ENCODE assay signal across 23 cellular contexts in genomic region chr1:54987830-54988705, GRCh38. TPM values are rescaled to one million over a fixed set of nuclear protein-coding genes. Genes with fewer than 3 reads are reported as not detected.
A peak's percentile ranks its signal among the peaks of the same experiment; 100 is the strongest.
DNase-seq lines count a peak whose midpoint lies in the region; ATAC-seq, FAIRE-seq and TF ChIP-seq lines count a peak whose summit lies in the region.
"Had no signal": no experiment of that assay in that cellular context is flagged by ENCODE, and none has a peak within 500 bp of the region (broad histone marks: within the 10 kb centered on the region; RNA-seq: fewer than 3 reads in every experiment).

No MANE protein-coding gene starts in this region.

- H2AFZ ChIP-seq in GM23248: no peak overlapping the region

- H3K27me3 ChIP-seq in GM23248 (replicated peaks; ENCODE audit: insufficient read depth): peaks cover 14% of the 10 kb centered on the region; the same call in 1 of the 2 replicates
- H3K27me3 ChIP-seq: ascending aorta, uterus had no signal

- H3K4me1 Mint-ChIP-seq in WTC11: peaks cover 12% of the 10 kb centered on the region
- no peaks in the 10 kb centered on the region for H3K4me1 Mint-ChIP-seq in activated T-cell treated with anti-CD3 and anti-CD28 coated beads, Interleukin-2, amount 50 U/mL, for 24 hours (ENCODE audit: low read depth)

- intact Hi-C loops in kidney (cut with DNase I): no loop called here

- no peaks in the 10 kb centered on the region for H3K79me2 ChIP-seq in GM23248 (ENCODE audit: insufficient read depth)

- TF ChIP-seq CTCF in WTC11 (IDR thresholded peaks at IDR 0.05): no peak
- no peak for TF ChIP-seq CTCF in kidney (IDR thresholded peaks at IDR 0.05; ENCODE audit: borderline replicate concordance, extremely low read depth, insufficient read depth)

- H3K4me2 ChIP-seq in GM23248 (ENCODE audit: unreplicated experiment): peak overlapping the region; percentile 14

- H3K9me2 ChIP-seq in GM23248 (ENCODE audit: insufficient read depth): no peaks in the 10 kb centered on the region

- H3K4me1 ChIP-seq in GM23248 (ENCODE audit: insufficient read depth) (no peaks in the 10 kb centered on the region), kidney (ENCODE audit: control insufficient read depth in 1 of 2, insufficient read depth in 1 of 2, low read depth in 1 of 2, low read length in 2 of 2) (no peaks in the 10 kb centered on the region)
- H3K4me1 ChIP-seq: ascending aorta, uterus had no signal

- H3K9me3 Mint-ChIP-seq in WTC11: no peaks in the 10 kb centered on the region
- H3K9me3 Mint-ChIP-seq in activated T-cell treated with anti-CD3 and anti-CD28 coated beads, Interleukin-2, amount 50 U/mL, for 24 hours: no peaks in the 10 kb centered on the region

- in situ Hi-C loops in GM23248 (cut with MboI): no loop called here

- ATAC-seq in WTC11: peak; percentile 22; the same call in 1 of the 2 replicates
- ATAC-seq: activated CD8-positive, alpha-beta memory T cell treated with anti-CD3 and anti-CD28 coated beads, Interleukin-2, amount 10 ng/mL, durations not matched to agents 7 days and 5 days; left lobe of liver; stimulated activated naive CD8-positive, alpha-beta T cell treated with anti-CD3 and anti-CD28 coated beads, Interleukin-15, Interleukin-2, amounts not matched to agents 100 U/mL and 50 U/mL, for 24 hours had no signal

- DNase-seq in AG08395 (ENCODE audit: low spot score) (peak; percentile 53), GM23248 (peak; percentile 79), WTC11 (ENCODE audit: low spot score) (no peak), kidney (peak; percentile 64), NOMO-1 treated with dmso at 0.1 percent for 144 hours (lab: John Stamatoyannopoulos, UW; ENCODE audit: unreplicated experiment) (no peak), NCI-H2171 treated with DMSO at 0.1 percent for 48 hours (lab: John Stamatoyannopoulos, UW) (no peak), nucleus accumbens (lab: John Stamatoyannopoulos, UW) (no peak)
- no peak for DNase-seq in activated T-cell treated with anti-CD3 and anti-CD28 coated beads, Interleukin-2, amount 50 U/mL, for 24 hours
- DNase-seq: activated CD4-positive, CD25-positive, alpha-beta regulatory T cell; activated CD8-positive, alpha-beta memory T cell treated with anti-CD3 and anti-CD28 coated beads, Interleukin-2, amount 10 ng/mL, durations not matched to agents 7 days and 5 days; activated gamma-delta T cell; hypothalamus; Kasumi-1; NCI-H187 treated with DMSO at 0.1 percent for 48 hours; small intestine; stimulated activated naive CD8-positive, alpha-beta T cell treated with anti-CD3 and anti-CD28 coated beads, Interleukin-15, Interleukin-2, amounts not matched to agents 100 U/mL and 50 U/mL, for 24 hours; T-helper 1 cell; uterus had no signal

- CTCF ChIA-PET in WTC11 (lab: Charles Lee): interaction anchor here (0.7 to 7.7 kb wide), 5 partner anchors 8 to 43 kb away, joined by 5 to 51 read pairs (median 27); partner anchors contain the start of gene BSND

- no peak for FAIRE-seq in kidney (lab: Jason Lieb, UNC)
- FAIRE-seq: small intestine had no signal

- H3K4me3 Mint-ChIP-seq in WTC11: no peak overlapping the region
- no peak overlapping the region for H3K4me3 Mint-ChIP-seq in activated T-cell treated with anti-CD3 and anti-CD28 coated beads, Interleukin-2, amount 50 U/mL, for 24 hours
- H3K4me3 Mint-ChIP-seq: activated CD8-positive, alpha-beta memory T cell treated with anti-CD3 and anti-CD28 coated beads, Interleukin-2, amount 10 ng/mL, durations not matched to agents 7 days and 5 days had no signal

- H3K9ac ChIP-seq in GM23248: no peak overlapping the region
- H3K9ac ChIP-seq in kidney (ENCODE audit: low read length in 2 of 2): no peak overlapping the region

- H3K36me3 ChIP-seq in GM23248 (ENCODE audit: low read depth): no peaks in the 10 kb centered on the region
- no peaks in the 10 kb centered on the region for H3K36me3 ChIP-seq in kidney (ENCODE audit: control insufficient read depth in 1 of 2, insufficient read depth in 2 of 2, low read length in 2 of 2)
- H3K36me3 ChIP-seq: ascending aorta, uterus had no signal

- H3K27ac Mint-ChIP-seq in WTC11: no peak overlapping the region
- no peak overlapping the region for H3K27ac Mint-ChIP-seq in activated T-cell treated with anti-CD3 and anti-CD28 coated beads, Interleukin-2, amount 50 U/mL, for 24 hours
- H3K27ac Mint-ChIP-seq: activated CD8-positive, alpha-beta memory T cell treated with anti-CD3 and anti-CD28 coated beads, Interleukin-2, amount 10 ng/mL, durations not matched to agents 7 days and 5 days had no signal

- no peak overlapping the region for H3K4me3 ChIP-seq in GM23248
- no peak overlapping the region for H3K4me3 ChIP-seq in kidney (ENCODE audit: low read length in 2 of 2)
- H3K4me3 ChIP-seq: ascending aorta, uterus had no signal

- no peaks in the 10 kb centered on the region for H3K36me3 Mint-ChIP-seq in WTC11
- no peaks in the 10 kb centered on the region for H3K36me3 Mint-ChIP-seq in activated T-cell treated with anti-CD3 and anti-CD28 coated beads, Interleukin-2, amount 50 U/mL, for 24 hours (ENCODE audit: low read depth)
- H3K36me3 Mint-ChIP-seq: activated CD8-positive, alpha-beta memory T cell treated with anti-CD3 and anti-CD28 coated beads, Interleukin-2, amount 10 ng/mL, durations not matched to agents 7 days and 5 days had no signal

- H4K20me1 ChIP-seq in GM23248 (ENCODE audit: insufficient read depth): no peaks in the 10 kb centered on the region

- WGBS in GM23248 (ENCODE audit: low coverage in 1 of 2, low lambda C conversion rate in 2 of 2, missing lambda C conversion rate in 2 of 2), 2 experiments: 66 to 69% methylated on average over 11 of the region's 11 CpGs

- H3K27me3 Mint-ChIP-seq in WTC11 (ENCODE audit: low read depth): no peaks in the 10 kb centered on the region
- peaks cover 9% of the 10 kb centered on the region for H3K27me3 Mint-ChIP-seq in activated T-cell treated with anti-CD3 and anti-CD28 coated beads, Interleukin-2, amount 50 U/mL, for 24 hours

- H3K9me3 ChIP-seq in GM23248 (ENCODE audit: low read depth) (no peaks in the 10 kb centered on the region), kidney (ENCODE audit: control insufficient read depth in 1 of 2, low read length in 2 of 2) (no peaks in the 10 kb centered on the region)
- H3K9me3 ChIP-seq: ascending aorta, uterus had no signal

- POLR2A ChIA-PET in WTC11 (lab: Charles Lee): interaction anchor here (0.8 kb wide), 1 partner anchor 9 kb away, joined by 3 read pairs; no protein-coding TSS in a partner anchor

- H3F3A ChIP-seq in GM23248 (ENCODE audit: insufficient read depth): no peaks in the 10 kb centered on the region

- H3K27ac ChIP-seq in GM23248: no peak overlapping the region
- no peak overlapping the region for H3K27ac ChIP-seq in kidney (ENCODE audit: low read depth in 2 of 2, low read length in 2 of 2)
- H3K27ac ChIP-seq: ascending aorta, RWPE1, uterus had no signal

TF ChIP-seq in WTC11, 78 proteins besides CTCF, POLR2A, EP300 and RAD21 (continues in another document):
- no peak for TF ChIP-seq ZNF671 (CRISPR knock-in tag; IDR thresholded peaks at IDR 0.05)
- TF ChIP-seq, protein P1, sequence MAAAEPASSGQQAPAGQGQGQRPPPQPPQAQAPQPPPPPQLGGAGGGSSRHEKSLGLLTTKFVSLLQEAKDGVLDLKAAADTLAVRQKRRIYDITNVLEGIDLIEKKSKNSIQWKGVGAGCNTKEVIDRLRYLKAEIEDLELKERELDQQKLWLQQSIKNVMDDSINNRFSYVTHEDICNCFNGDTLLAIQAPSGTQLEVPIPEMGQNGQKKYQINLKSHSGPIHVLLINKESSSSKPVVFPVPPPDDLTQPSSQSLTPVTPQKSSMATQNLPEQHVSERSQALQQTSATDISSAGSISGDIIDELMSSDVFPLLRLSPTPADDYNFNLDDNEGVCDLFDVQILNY (CRISPR knock-in tag; IDR thresholded peaks at IDR 0.05): no peak
- TF ChIP-seq ZNF396 (CRISPR knock-in tag; IDR thresholded peaks at IDR 0.05; ENCODE audit: borderline replicate concordance): no peak
- TF ChIP-seq FOXJ3 (CRISPR knock-in tag; IDR thresholded peaks at IDR 0.05; ENCODE audit: borderline replicate concordance): no peak

RNA-seq across cellular contexts. Expression of gene TMEM61, which starts 7.6 kb away (rescaled TPM):
- total RNA-seq in GM23248 (2014; rRNA removed; shearing (Covaris generic)): not detected in 2 replicates
- polyA plus RNA-seq in GM23248 (2016; fragmentation: Nextera tagmentation; extraction: Ambion mirVana) (not detected in 2 replicates), kidney (ENCODE audit: insufficient read depth, low read depth, low replicate concordance) (42.7 TPM)
- total RNA-seq in WTC11 (2021) (0.41 to 0.74 TPM (median 0.44 TPM) in 3 replicates), kidney (7.0 TPM)
- total RNA-seq: activated CD8-positive, alpha-beta memory T cell treated with anti-CD3 and anti-CD28 coated beads, Interleukin-2, amount 10 ng/mL, durations not matched to agents 7 days and 5 days; ascending aorta; left lobe of liver had no signal

RNA-seq across cellular contexts. Expression of gene BSND, which starts 10.7 kb away (rescaled TPM):
- total RNA-seq in GM23248 (2014; rRNA removed; shearing (Covaris generic)): not detected in 2 replicates
- polyA plus RNA-seq in GM23248 (2016; fragmentation: Nextera tagmentation; extraction: Ambion mirVana): not detected in 2 replicates
- 0.30 to 0.42 TPM (median 0.37 TPM) in 3 replicates for total RNA-seq in WTC11 (2021)
- 1.4 TPM for total RNA-seq in kidney
- polyA plus RNA-seq in kidney (ENCODE audit: insufficient read depth, low read depth, low replicate concordance): 22.7 TPM
- total RNA-seq: ascending aorta, dermis microvascular lymphatic vessel endothelial cell, left lobe of liver, uterus had no signal
- polyA plus RNA-seq: esophagus had no signal

RNA-seq across cellular contexts. Expression of gene PCSK9, which starts 51.3 kb away (rescaled TPM):
- 0.11 and 0.25 TPM in 2 replicates for total RNA-seq in GM23248 (2014; rRNA removed; shearing (Covaris generic))
- 0.16 TPM in 2 replicates for polyA plus RNA-seq in GM23248 (2016; fragmentation: Nextera tagmentation; extraction: Ambion mirVana)
- total RNA-seq in WTC11 (2021): 47.9 to 73.2 TPM (median 49.3 TPM) in 3 replicates
- total RNA-seq in kidney: 0.28 TPM
- 0.13 TPM for polyA plus RNA-seq in kidney (ENCODE audit: insufficient read depth, low read depth, low replicate concordance)
- total RNA-seq: ascending aorta had no signal

Comparison
In these comparisons a context has a peak if more than half of its experiments do, and no peak if none do; other contexts are left out.
1. DNase-seq: peak in AG08395 (single experiment), GM23248 (single experiment) and kidney (single experiment); none in WTC11 (single experiment), NOMO-1 treated with dmso at 0.1 percent for 144 hours (single experiment), activated T-cell treated with anti-CD3 and anti-CD28 coated beads, Interleukin-2, amount 50 U/mL, for 24 hours (single experiment), NCI-H2171 treated with DMSO at 0.1 percent for 48 hours (single experiment) and nucleus accumbens (0 of 56).
2. RNA of gene PCSK9, which starts 51.3 kb away (total RNA-seq): 47.9 to 73.2 TPM in WTC11; 0.28 TPM in kidney (single experiment) and 0.11 to 0.25 TPM in GM23248; every median in the first group is over 10 times any median in the second.